ENCODE assay signal across 8 cellular contexts in genomic region chr2:75560768-75561565, GRCh38. TPM values are rescaled to one million over a fixed set of nuclear protein-coding genes. Genes with fewer than 3 reads are reported as not detected.
DNase-seq lines count a peak whose midpoint lies in the region; ATAC-seq and TF ChIP-seq lines count a peak whose summit lies in the region.

EVA1A (minus strand) TSS chr2:75560939; CDS start chr2:75518140, 42,799 bp downstream.

- no peaks in the 10 kb centered on the region for H4K20me1 ChIP-seq in Loucy (ENCODE audit: insufficient read depth, low read length, poor library complexity, severe bottlenecking)

- peak within 1 kb of the TSS; percentile 49 for H3K9ac ChIP-seq in Loucy (ENCODE audit: low read depth, low read length, poor library complexity, severe bottlenecking)

- ATAC-seq in activated naive CD8-positive, alpha-beta T cell treated with anti-CD3 and anti-CD28 coated beads, Interleukin-2, amount 50 U/mL, for 24 hours = peak; percentile 4
- peak; percentile 47 to 56 for ATAC-seq in right cardiac atrium
- ATAC-seq in sciatic nerve = peak; percentile 79

- H3F3A ChIP-seq in Loucy (ENCODE audit: low read depth) = no peaks in the 10 kb centered on the region

- H3K9me2 ChIP-seq in Loucy (replicated peaks; ENCODE audit: low read depth, low read length) = no peaks in the 10 kb centered on the region

- no peak for TF ChIP-seq CTCF in Loucy (conservative IDR thresholded peaks at IDR 0.05; ENCODE audit: low read length)

- H3K9me3 ChIP-seq in Loucy (ENCODE audit: insufficient read depth, low read depth, low read length) = no peaks in the 10 kb centered on the region
- H3K9me3 ChIP-seq in right cardiac atrium (ENCODE audit: control insufficient read depth, low read length) = no peaks in the 10 kb centered on the region

- CTCF ChIA-PET in activated naive CD4-positive, alpha-beta T cell treated with anti-CD3 and anti-CD28 coated beads for 36 hours (lab: Charles Lee) = no interaction called here

- no peak within 1 kb of the TSS for H3K27ac ChIP-seq in right cardiac atrium (ENCODE audit: low read length)

- peaks cover 13% of the 10 kb centered on the region for H3K4me1 Mint-ChIP-seq in activated naive CD4-positive, alpha-beta T cell treated with anti-CD3 and anti-CD28 coated beads for 36 hours (ENCODE audit: low read depth)
- H3K4me1 Mint-ChIP-seq in activated naive CD8-positive, alpha-beta T cell treated with anti-CD3 and anti-CD28 coated beads, Interleukin-2, amount 50 U/mL, for 24 hours = peaks cover 18% of the 10 kb centered on the region

- 2% methylated on average over 46 of the region's 46 CpGs for WGBS in right cardiac atrium

- H3K9me3 Mint-ChIP-seq in activated naive CD4-positive, alpha-beta T cell treated with anti-CD3 and anti-CD28 coated beads for 36 hours = no peaks in the 10 kb centered on the region
- H3K9me3 Mint-ChIP-seq in activated naive CD8-positive, alpha-beta T cell treated with anti-CD3 and anti-CD28 coated beads, Interleukin-2, amount 50 U/mL, for 24 hours = no peaks in the 10 kb centered on the region

- H3K4me3 Mint-ChIP-seq in activated naive CD4-positive, alpha-beta T cell treated with anti-CD3 and anti-CD28 coated beads for 36 hours = peak within 1 kb of the TSS; percentile 77
- peak within 1 kb of the TSS; percentile 74 for H3K4me3 Mint-ChIP-seq in activated naive CD8-positive, alpha-beta T cell treated with anti-CD3 and anti-CD28 coated beads, Interleukin-2, amount 50 U/mL, for 24 hours

- peak within 1 kb of the TSS; percentile 74 for H3K4me3 ChIP-seq in Loucy (ENCODE audit: low read length, poor library complexity, severe bottlenecking)
- peak within 1 kb of the TSS; percentile 60 for H3K4me3 ChIP-seq in right cardiac atrium (ENCODE audit: low read length)

- no peak within 1 kb of the TSS for H3K27ac Mint-ChIP-seq in activated naive CD4-positive, alpha-beta T cell treated with anti-CD3 and anti-CD28 coated beads for 36 hours
- H3K27ac Mint-ChIP-seq in activated naive CD8-positive, alpha-beta T cell treated with anti-CD3 and anti-CD28 coated beads, Interleukin-2, amount 50 U/mL, for 24 hours = no peak within 1 kb of the TSS

- no peaks in the 10 kb centered on the region for H3K79me2 ChIP-seq in Loucy (ENCODE audit: insufficient read depth, low read length)

- intact Hi-C loops in activated naive CD4-positive, alpha-beta T cell treated with anti-CD3 and anti-CD28 coated beads for 36 hours (cut with micrococcal nuclease) = loop anchor here (2.0 kb wide), 1 partner anchor 48 kb away; no protein-coding TSS in a partner anchor
- intact Hi-C loops in right cardiac atrium (cut with DNase I) = no loop called here
- intact Hi-C loops in sciatic nerve (cut with DNase I) = no loop called here

- peak within 1 kb of the TSS; percentile 93 for H2AFZ ChIP-seq in Loucy (ENCODE audit: low read length)

- peaks cover 36% of the 10 kb centered on the region for H3K27me3 Mint-ChIP-seq in activated naive CD4-positive, alpha-beta T cell treated with anti-CD3 and anti-CD28 coated beads for 36 hours (ENCODE audit: low read depth)
- H3K27me3 Mint-ChIP-seq in activated naive CD8-positive, alpha-beta T cell treated with anti-CD3 and anti-CD28 coated beads, Interleukin-2, amount 50 U/mL, for 24 hours = peaks cover 42% of the 10 kb centered on the region

- peak; percentile 37 for DNase-seq in activated naive CD4-positive, alpha-beta T cell treated with anti-CD3 and anti-CD28 coated beads for 36 hours
- DNase-seq in activated naive CD4-positive, alpha-beta T cell treated with Interleukin-2 at 50 U/mL for 16 hours = no peak
- peak; percentile 23 for DNase-seq in activated naive CD8-positive, alpha-beta T cell treated with anti-CD3 and anti-CD28 coated beads, Interleukin-2, amount 50 U/mL, for 24 hours
- DNase-seq in right cardiac atrium (peak in 2 of 3 donors; percentile 46 to 57), sciatic nerve (ENCODE audit: low spot score) (peak; percentile 75), SKM-1 treated with dmso at 0.1 percent for 144 hours (lab: John Stamatoyannopoulos, UW; ENCODE audit: unreplicated experiment) (no peak), OCI-M2 (lab: John Stamatoyannopoulos, UW; ENCODE audit: unreplicated experiment) (no peak)

- H3K36me3 ChIP-seq in Loucy (ENCODE audit: insufficient read depth, low read length) = no peaks in the 10 kb centered on the region

- H3K4me2 ChIP-seq in Loucy (ENCODE audit: low read depth, low read length, poor library complexity, severe bottlenecking) = peak within 1 kb of the TSS; percentile 94

- no peaks in the 10 kb centered on the region for H3K36me3 Mint-ChIP-seq in activated naive CD4-positive, alpha-beta T cell treated with anti-CD3 and anti-CD28 coated beads for 36 hours (ENCODE audit: low read depth)
- H3K36me3 Mint-ChIP-seq in activated naive CD8-positive, alpha-beta T cell treated with anti-CD3 and anti-CD28 coated beads, Interleukin-2, amount 50 U/mL, for 24 hours (ENCODE audit: low read depth) = no peaks in the 10 kb centered on the region

- peaks cover 28% of the 10 kb centered on the region for H3K27me3 ChIP-seq in Loucy (ENCODE audit: insufficient read depth, low read length, poor library complexity, severe bottlenecking)
- H3K27me3 ChIP-seq in right cardiac atrium (ENCODE audit: control insufficient read depth, insufficient read depth) = no peaks in the 10 kb centered on the region

- H3K4me1 ChIP-seq in Loucy (ENCODE audit: insufficient read depth, low read length, poor library complexity, severe bottlenecking) (peaks cover 40% of the 10 kb centered on the region), right cardiac atrium (ENCODE audit: control insufficient read depth, insufficient read depth, low read length) (no peaks in the 10 kb centered on the region)

RNA-seq across cellular contexts. Expression of gene EVA1A, which starts in this region (rescaled TPM):
- total RNA-seq in activated naive CD4-positive, alpha-beta T cell treated with anti-CD3 and anti-CD28 coated beads for 36 hours = not detected
- under 1 TPM in 2 of 4 donors, not detected in 2; 0.24 to 0.26 TPM for total RNA-seq in right cardiac atrium
- polyA plus RNA-seq in right cardiac atrium = 0.66 TPM
- total RNA-seq in sciatic nerve = 4.8 TPM

Comparison
In these comparisons a context has a peak if more than half of its experiments do, and no peak if none do; other contexts are left out.
1. Peak in DNase-seq in activated naive CD4-positive, alpha-beta T cell treated with anti-CD3 and anti-CD28 coated beads for 36 hours; RNA of the gene not detected or under 1 TPM.
2. Peak in DNase-seq, ATAC-seq and H3K4me3 ChIP-seq in right cardiac atrium; RNA of the gene not detected or under 1 TPM.
3. DNase-seq: peak in activated naive CD8-positive, alpha-beta T cell treated with anti-CD3 and anti-CD28 coated beads, Interleukin-2, amount 50 U/mL, for 24 hours (single experiment) and sciatic nerve (single experiment); none in activated naive CD4-positive, alpha-beta T cell treated with Interleukin-2 at 50 U/mL for 16 hours (single experiment), SKM-1 treated with dmso at 0.1 percent for 144 hours (single experiment) and OCI-M2 (single experiment).
4. ATAC-seq: peak in every context shown above with its lines; median percentile 79 in sciatic nerve; 52 in right cardiac atrium; 4 in activated naive CD8-positive, alpha-beta T cell treated with anti-CD3 and anti-CD28 coated beads, Interleukin-2, amount 50 U/mL, for 24 hours.